Comparison of ENCODE assay signal across 8 cellular contexts in the genomic region with DNA sequence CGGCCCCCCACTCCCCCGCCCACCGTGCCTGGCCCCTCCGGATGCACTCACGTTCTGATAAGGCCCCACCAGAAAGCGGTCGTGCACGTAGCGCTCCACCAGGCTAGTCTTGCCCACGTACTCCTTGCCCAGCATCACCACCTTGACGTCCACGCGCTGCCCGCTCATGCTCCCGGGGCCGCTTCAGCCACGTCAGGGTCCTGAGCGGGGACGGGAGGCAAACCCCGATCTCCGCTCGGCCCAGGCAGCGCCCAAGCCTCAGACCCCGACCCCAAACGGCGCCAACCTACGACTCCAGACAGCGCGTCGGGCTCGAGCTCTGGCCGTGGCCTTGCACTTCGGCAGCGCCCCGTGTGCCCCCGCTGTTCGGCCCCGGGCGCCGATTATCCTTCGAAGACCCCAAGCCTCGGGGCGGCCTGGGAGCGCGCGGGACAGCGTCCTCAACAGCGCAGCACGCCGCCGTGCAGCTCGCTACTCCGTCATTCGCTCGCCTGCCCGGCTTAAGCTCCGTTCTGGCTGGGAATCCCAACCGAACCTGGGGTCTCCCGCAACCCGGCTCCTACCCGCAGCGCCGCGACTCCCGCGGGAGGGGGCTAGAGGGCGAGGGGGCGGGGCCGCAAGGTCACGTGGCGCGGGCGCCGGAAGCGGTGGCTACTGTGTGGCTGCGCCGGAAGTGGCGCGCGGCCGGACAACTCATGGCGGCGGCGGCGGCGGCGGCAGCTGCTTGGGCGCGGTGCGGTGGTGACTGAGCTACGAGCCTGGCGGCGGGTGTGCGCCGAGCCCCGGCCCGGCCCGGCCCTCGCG. TPM values are rescaled to one million over a fixed set of nuclear protein-coding genes. Genes with fewer than 3 reads are reported as not detected.
A peak's percentile ranks its signal among the peaks of the same experiment; 100 is the strongest.
DNase-seq lines count a peak whose midpoint lies in the region; ATAC-seq and TF ChIP-seq lines count a peak whose summit lies in the region.

PRELID1 (plus strand) TSS at position 679 of the 804 bp plus-strand sequence. CDS start 187 bp downstream, outside the sequence.
RAB24 (minus strand) TSS at position 599 of the 804 bp plus-strand sequence; CDS start at position 168, 431 bp downstream.

- H3K36me3 ChIP-seq in SK-N-MC (ENCODE audit: insufficient read depth, low read length) (peaks cover 20% of the 10 kb centered on the region), suprapubic skin (peaks cover 27% of the 10 kb centered on the region)

- CTCF ChIA-PET in activated naive CD4-positive, alpha-beta T cell treated with anti-CD3 and anti-CD28 coated beads for 36 hours (lab: Charles Lee) = interaction anchor here (0.6 to 1.2 kb wide), 3 partner anchors 190 to 866 kb away, joined by 3 read pairs; no protein-coding TSS in a partner anchor

- DNase-seq in ELF-1 (ENCODE audit: low read depth, low spot score) (peak; percentile 89), SK-N-MC (ENCODE audit: low read depth, low spot score) (no peak), germinal center (ENCODE audit: low spot score) (peak; percentile 87), occipital lobe (lab: John Stamatoyannopoulos, UW) (peak; percentile 71), suprapubic skin (ENCODE audit: low spot score in 2 of 2) (peak; percentile 94 to 96)
- peak; percentile 89 for DNase-seq in activated naive CD4-positive, alpha-beta T cell treated with anti-CD3 and anti-CD28 coated beads for 36 hours

- intact Hi-C loops in activated naive CD4-positive, alpha-beta T cell treated with anti-CD3 and anti-CD28 coated beads for 36 hours (cut with micrococcal nuclease) = loop anchor here (1.0 to 2.0 kb wide), 3 partner anchors 9 to 189 kb away; no protein-coding TSS in a partner anchor

- peak within 1 kb of the TSS; percentile 88 for H3K27ac Mint-ChIP-seq in activated naive CD4-positive, alpha-beta T cell treated with anti-CD3 and anti-CD28 coated beads for 36 hours

- H3K9ac ChIP-seq in SK-N-MC (ENCODE audit: insufficient read length) = peak within 1 kb of the TSS; percentile 95

- H3K27me3 ChIP-seq in suprapubic skin = no peaks in the 10 kb centered on the region

- TF ChIP-seq CTCF in LNCAP (IDR thresholded peaks at IDR 0.05) = peak; percentile 48
- TF ChIP-seq CTCF in suprapubic skin (IDR thresholded peaks at IDR 0.05) = peak in 1 of 2 donors; percentile 30

- H3K4me3 Mint-ChIP-seq in activated naive CD4-positive, alpha-beta T cell treated with anti-CD3 and anti-CD28 coated beads for 36 hours = peak within 1 kb of the TSS; percentile 95

- peak within 1 kb of the TSS; percentile 44; the same call in 1 of the 2 replicates for H3K27ac ChIP-seq in SK-N-MC
- H3K27ac ChIP-seq in suprapubic skin = peak within 1 kb of the TSS; percentile 85

- H3K4me1 ChIP-seq in suprapubic skin = peaks cover 79% of the 10 kb centered on the region

- peak; percentile 50 for ATAC-seq in GM21786 (IDR thresholded peaks at IDR 0.05; ENCODE audit: unreplicated experiment)

- H3K4me1 Mint-ChIP-seq in activated naive CD4-positive, alpha-beta T cell treated with anti-CD3 and anti-CD28 coated beads for 36 hours (ENCODE audit: low read depth) = peaks cover 64% of the 10 kb centered on the region

- TF ChIP-seq POLR2A in suprapubic skin (IDR thresholded peaks at IDR 0.05) = peak; percentile 30 to 38

- H3K36me3 Mint-ChIP-seq in activated naive CD4-positive, alpha-beta T cell treated with anti-CD3 and anti-CD28 coated beads for 36 hours (ENCODE audit: low read depth) = peaks cover 29% of the 10 kb centered on the region

- no peaks in the 10 kb centered on the region for H3K9me3 Mint-ChIP-seq in activated naive CD4-positive, alpha-beta T cell treated with anti-CD3 and anti-CD28 coated beads for 36 hours

- H3K9me3 ChIP-seq in SK-N-MC (ENCODE audit: low read depth, low read length) (no peaks in the 10 kb centered on the region), suprapubic skin (no peaks in the 10 kb centered on the region)

- H3K4me3 ChIP-seq in SK-N-MC (peak within 1 kb of the TSS; percentile 98), suprapubic skin (peak within 1 kb of the TSS; percentile 69)

- WGBS in suprapubic skin = 0% methylated on average over 5 of the region's 100 CpGs

- no peaks in the 10 kb centered on the region for H3K27me3 Mint-ChIP-seq in activated naive CD4-positive, alpha-beta T cell treated with anti-CD3 and anti-CD28 coated beads for 36 hours (ENCODE audit: low read depth)

- TF ChIP-seq EP300 in suprapubic skin (IDR thresholded peaks at IDR 0.05) = no peak

RNA-seq across cellular contexts. Expression of gene PRELID1, which starts in this region (rescaled TPM):
- total RNA-seq in activated naive CD4-positive, alpha-beta T cell treated with anti-CD3 and anti-CD28 coated beads for 36 hours = 100 to 1,000 TPM; 253 to 254 TPM
- total RNA-seq in occipital lobe (34.6 TPM), suprapubic skin (10 to 100 TPM; 54.2 to 90.1 (median 62.1) TPM)

RNA-seq across cellular contexts. Expression of gene RAB24, which starts in this region (rescaled TPM):
- 10 to 100 TPM; 10.9 to 13.2 TPM for total RNA-seq in activated naive CD4-positive, alpha-beta T cell treated with anti-CD3 and anti-CD28 coated beads for 36 hours
- total RNA-seq in occipital lobe (16.1 TPM), suprapubic skin (10 to 100 TPM; 36.7 to 70.1 (median 43.3) TPM)
